In genomic region chr16:3023669-3024478, GRCh38 we compare ENCODE assay signal across 1 cellular context.
TF ChIP-seq lines count a peak whose summit lies in the region.

HCFC1R1 (minus strand) TSS chr16:3023942; CDS start chr16:3023941, 1 bp downstream.
THOC6 (plus strand) TSS chr16:3024035; CDS start chr16:3024327, 292 bp downstream.

TF ChIP-seq in IMR-90, 13 proteins besides CTCF, POLR2A, EP300 and RAD21 (continued from another document):
- no peak for TF ChIP-seq ELK1 (IDR thresholded peaks at IDR 0.05; ENCODE audit: borderline replicate concordance, low read depth, low read length)
- 0 out of 2 replicates have a peak, but pooled peaks have one; percentile 49 for TF ChIP-seq MXI1 (IDR thresholded peaks at IDR 0.05; ENCODE audit: borderline replicate concordance, low read depth, low read length)
- TF ChIP-seq CHD1 (IDR thresholded peaks at IDR 0.05; ENCODE audit: low read depth, low read length): no peak; the same call in 1 of the 2 replicates
- TF ChIP-seq RCOR1 (IDR thresholded peaks at IDR 0.05; ENCODE audit: insufficient replicate concordance, low read length): no peak
- TF ChIP-seq SMC3 (IDR thresholded peaks at IDR 0.05; ENCODE audit: low read depth, low read length): no peak; the same call in 1 of the 2 replicates
TF ChIP-seq in IMR-90: peak in this region for 4.
